In genomic region chr21:43335119-43335518, GRCh38 we compare ENCODE assay signal across 25 cellular contexts.
"Had no signal": no experiment of that assay in that cellular context is flagged by ENCODE, and none has a peak within 500 bp of the region (broad histone marks: within the 10 kb centered on the region; RNA-seq: fewer than 3 reads in every experiment).

No MANE protein-coding gene starts in this region.

- H3K4me3 Mint-ChIP-seq: activated T-cell treated with anti-CD3 and anti-CD28 coated beads, Interleukin-2, amount 50 U/mL, for 4 hours; dendritic cell treated with granulocyte-macrophage colony-stimulating factor and Interleukin-4, amounts not matched to agents 40 ng/mL and 50 ng/mL, for 4 days; naive thymus-derived CD4-positive, alpha-beta T cell; stimulated activated naive CD8-positive, alpha-beta T cell treated with anti-CD3 and anti-CD28 coated beads, Interleukin-15, Interleukin-2, amounts not matched to agents 100 ng/mL and 50 ng/mL, for 24 hours; T-cell had no signal

- ATAC-seq: activated T-cell treated with anti-CD3 and anti-CD28 coated beads, Interleukin-2, amount 50 U/mL, for 4 hours; esophagus mucosa; naive thymus-derived CD4-positive, alpha-beta T cell; pancreas; psoas muscle; T-cell; upper lobe of right lung had no signal

- H3K9me3 Mint-ChIP-seq: activated T-cell treated with anti-CD3 and anti-CD28 coated beads, Interleukin-2, amount 50 U/mL, for 4 hours; stimulated activated naive CD8-positive, alpha-beta T cell treated with anti-CD3 and anti-CD28 coated beads, Interleukin-15, Interleukin-2, amounts not matched to agents 100 ng/mL and 50 ng/mL, for 24 hours had no signal

- H3K36me3 Mint-ChIP-seq: brain, T-cell had no signal

- DNase-seq: activated CD4-positive, alpha-beta T cell treated with anti-CD3 and anti-CD28 coated beads for 1 hour; activated CD4-positive, alpha-beta T cell treated with anti-CD3 and anti-CD28 coated beads, Interleukin-2, amount 50 U/mL, for 1 hour; activated CD8-positive, alpha-beta memory T cell treated with anti-CD3 and anti-CD28 coated beads for 24 hours; activated CD8-positive, alpha-beta memory T cell treated with anti-CD3 and anti-CD28 coated beads, Interleukin-2, amount 50 U/mL, for 48 hours; activated naive CD4-positive, alpha-beta T cell; activated T-cell treated with anti-CD3 and anti-CD28 coated beads, Interleukin-2, amount 50 U/mL, for 4 hours; aorta; effector memory CD4-positive, alpha-beta T cell; foreskin melanocyte; mesendoderm; naive thymus-derived CD4-positive, alpha-beta T cell; stimulated activated CD4-positive, alpha-beta T cell treated with anti-CD3 and anti-CD28 coated beads, Interleukin-4, amount 100 ng/mL, for 4 hours; substantia nigra; T-cell; thyroid gland; upper lobe of right lung had no signal

- H3K9me3 ChIP-seq: neutrophil, pancreas, psoas muscle, right atrium auricular region, thyroid gland, upper lobe of right lung had no signal

- H3K27ac Mint-ChIP-seq: activated T-helper 2 cell treated with anti-CD3 and anti-CD28 coated beads, Interferon-gamma antibody, Interleukin-2, Interleukin-4, amounts not matched to agents 10 μg/mL and 5 μg/mL and 100 μg/mL, durations not matched to agents 14 hours and 24 hours and 36 hours; dendritic cell treated with granulocyte-macrophage colony-stimulating factor and Interleukin-4, amounts not matched to agents 40 ng/mL and 50 ng/mL, for 4 days; stimulated activated naive CD8-positive, alpha-beta T cell treated with anti-CD3 and anti-CD28 coated beads, Interleukin-15, Interleukin-2, amounts not matched to agents 100 ng/mL and 50 ng/mL, for 24 hours had no signal

- H3K27me3 ChIP-seq: pancreas, right atrium auricular region, thyroid gland, upper lobe of right lung had no signal

- H3K27ac ChIP-seq: neutrophil, pancreas, psoas muscle, right atrium auricular region, thyroid gland had no signal
